ENCODE assay signal across 13 cellular contexts in genomic region chr3:139537795-139538538, GRCh38. TPM values are rescaled to one million over a fixed set of nuclear protein-coding genes. Genes with fewer than 3 reads are reported as not detected.
DNase-seq lines count a peak whose midpoint lies in the region; ATAC-seq, FAIRE-seq and TF ChIP-seq lines count a peak whose summit lies in the region.
"Had no signal": no experiment of that assay in that cellular context is flagged by ENCODE, and none has a peak within 500 bp of the region (broad histone marks: within the 10 kb centered on the region; RNA-seq: fewer than 3 reads in every experiment).

No MANE protein-coding gene starts in this region.

- TF ChIP-seq EP300 in H1 (IDR thresholded peaks at IDR 0.05; ENCODE audit: borderline replicate concordance in 1 of 2, low read depth in 2 of 2, low read length in 2 of 2) = no peak

- H3K27me3 Mint-ChIP-seq in nephron (ENCODE audit: low read depth) (no peaks in the 10 kb centered on the region), CD14-positive monocyte (ENCODE audit: low read depth in 3 of 3) (peaks cover 40 to 62% (median 52%) of the 10 kb centered on the region in 3 donors)

- H2BK12ac ChIP-seq in H1 (ENCODE audit: low read depth, low read length) = peak overlapping the region; percentile 32; the same call in 1 of the 2 replicates

- no peak overlapping the region for H3K56ac ChIP-seq in H1 (replicated peaks; ENCODE audit: insufficient read length, low read depth, low read length)

- H4K8ac ChIP-seq in H1 (ENCODE audit: extremely low read depth, insufficient read depth, low read length) = no peak overlapping the region

- H3K36me3 ChIP-seq in left ventricle myocardium inferior = no peaks in the 10 kb centered on the region
- H3K36me3 ChIP-seq in H1 (ENCODE audit: control insufficient read depth in 2 of 4, insufficient read depth in 4 of 4, low read length in 3 of 4) = no peaks in the 10 kb centered on the region
- H3K36me3 ChIP-seq: tibial nerve had no signal

- H3K4me3 ChIP-seq in left ventricle myocardium inferior (no peak overlapping the region), H1 (ENCODE audit: extremely low read depth in 1 of 4, insufficient read depth in 2 of 4, low read depth in 3 of 4, low read length in 4 of 4) (no peak overlapping the region; a peak in 1 of 8 replicates)

- TF ChIP-seq CTCF in left ventricle myocardium inferior (IDR thresholded peaks at IDR 0.05; ENCODE audit: borderline replicate concordance) (no peak), H1 (IDR thresholded peaks at IDR 0.05; ENCODE audit: control extremely low read depth in 1 of 3, insufficient read depth in 1 of 3, low read depth in 1 of 3, low read length in 3 of 3) (no peak), nephron (IDR thresholded peaks at IDR 0.05; ENCODE audit: unreplicated experiment in 3 of 3) (no peak), CD14-positive monocyte (IDR thresholded peaks at IDR 0.05) (no peak)

- H2AFZ ChIP-seq in H1 (ENCODE audit: low read length) = no peak overlapping the region

- H3K9me3 ChIP-seq in left ventricle myocardium inferior (replicated peaks) (no peaks in the 10 kb centered on the region), H1 (ENCODE audit: insufficient read depth in 2 of 2, low read depth in 1 of 2, low read length in 1 of 2) (no peaks in the 10 kb centered on the region)
- H3K9me3 ChIP-seq: tibial nerve had no signal

- no peak overlapping the region for H2BK15ac ChIP-seq in H1 (ENCODE audit: low read length)

- no peaks in the 10 kb centered on the region for H3K79me1 ChIP-seq in H1 (ENCODE audit: low read depth, low read length)

- H3K23ac ChIP-seq in H1 (ENCODE audit: insufficient read length) = no peak overlapping the region

- H2BK5ac ChIP-seq in H1 (ENCODE audit: low read depth, low read length) = no peak overlapping the region

- H3K14ac ChIP-seq in H1 (ENCODE audit: insufficient read length) = no peak overlapping the region

- CTCF ChIA-PET in H1 (lab: Charles Lee; ENCODE audit: partially characterized antibody) = interaction anchor here (0.9 to 2.3 kb wide), 3 partner anchors 14 to 18 kb away, joined by 3 to 10 read pairs (median 3); no protein-coding TSS in a partner anchor

- no peaks in the 10 kb centered on the region for H4K20me1 ChIP-seq in H1 (replicated peaks in 1 of 2; ENCODE audit: control insufficient read depth in 1 of 2, insufficient read depth in 2 of 2, low read length in 2 of 2)

- H2BK20ac ChIP-seq in H1 (ENCODE audit: low read length) = no peak overlapping the region

- H3K27ac ChIP-seq in left ventricle myocardium inferior (replicated peaks) (peak overlapping the region; percentile 80), H1 (ENCODE audit: low read depth, low read length) (no peak overlapping the region)

- no peak for TF ChIP-seq POLR2A in H1 (IDR thresholded peaks at IDR 0.05; ENCODE audit: control extremely low read depth in 1 of 2, low read depth in 2 of 2, low read length in 2 of 2)

- H2BK120ac ChIP-seq in H1 (replicated peaks; ENCODE audit: low read depth, low read length) = no peak overlapping the region

- no peak overlapping the region for H4K91ac ChIP-seq in H1 (replicated peaks; ENCODE audit: insufficient read length, low read length)

- H3K27ac Mint-ChIP-seq in nephron = peak overlapping the region; percentile 97 to 99 (median 98)
- no peak overlapping the region for H3K27ac Mint-ChIP-seq in CD14-positive monocyte
- H3K27ac Mint-ChIP-seq: activated B cell treated with CpG ODN at 0.5 μM for 24 hours had no signal

- intact Hi-C loops in left ventricle myocardium inferior (cut with micrococcal nuclease) (no loop called here), Right ventricle myocardium superior (cut with DNase I) (no loop called here), CD14-positive monocyte (cut with micrococcal nuclease) (no loop called here)

- no peaks in the 10 kb centered on the region for H3K79me2 ChIP-seq in H1 (ENCODE audit: control insufficient read depth in 1 of 2, insufficient read depth in 2 of 2, low read length in 2 of 2)

- no peak overlapping the region for H4K5ac ChIP-seq in H1 (ENCODE audit: insufficient read length, low read depth, low read length)

- no peak overlapping the region for H2AK5ac ChIP-seq in H1 (ENCODE audit: low read depth, low read length)

- ATAC-seq in Right ventricle myocardium superior (ENCODE audit: poor library complexity) (no peak), GM18498 (IDR thresholded peaks at IDR 0.05; ENCODE audit: unreplicated experiment) (no peak)

- H3K4me1 ChIP-seq in left ventricle myocardium inferior = peaks cover 81% of the 10 kb centered on the region
- peaks cover 4 to 33% (median 21%) of the 10 kb centered on the region in 4 experiments for H3K4me1 ChIP-seq in H1 (replicated peaks in 1 of 4; ENCODE audit: control insufficient read depth in 3 of 4, insufficient read depth in 4 of 4, low read length in 3 of 4)

- peaks cover 21% of the 10 kb centered on the region for H3K36me3 Mint-ChIP-seq in nephron (ENCODE audit: low read depth)
- peaks cover 3 to 4% of the 10 kb centered on the region in 2 donors for H3K36me3 Mint-ChIP-seq in CD14-positive monocyte

- no peak for TF ChIP-seq RAD21 in H1 (IDR thresholded peaks at IDR 0.05 in 1 of 2, conservative IDR thresholded peaks at IDR 0.05 in 1 of 2; ENCODE audit: low read depth in 2 of 2, low read length in 2 of 2)

- H3K18ac ChIP-seq in H1 (ENCODE audit: extremely low read depth, low read length) = no peak overlapping the region

- peak overlapping the region; percentile 88 to 91 (median 90) for H3K4me3 Mint-ChIP-seq in nephron
- peak overlapping the region in 1 of 2 donors; percentile 94 for H3K4me3 Mint-ChIP-seq in CD14-positive monocyte
- H3K4me3 Mint-ChIP-seq: activated B cell treated with CpG ODN at 0.5 μM for 24 hours had no signal

- H3K4ac ChIP-seq in H1 (replicated peaks; ENCODE audit: insufficient read length, low read depth, low read length) = no peak overlapping the region

- H3K4me1 Mint-ChIP-seq in nephron (peaks cover 87% of the 10 kb centered on the region), CD14-positive monocyte (peaks cover 17% of the 10 kb centered on the region)

- DNase-seq in left ventricle myocardium inferior (no peak), Right ventricle myocardium superior (no peak), H1 (ENCODE audit: low read depth in 1 of 2, low spot score in 2 of 2) (no peak), CD14-positive monocyte (ENCODE audit: low spot score) (no peak), NCI-H1105 treated with DMSO at 0.1 percent for 48 hours (lab: John Stamatoyannopoulos, UW) (no peak), kidney tubule cell (ENCODE audit: low spot score) (no peak)
- DNase-seq: activated B cell treated with CpG ODN at 0.5 μM for 24 hours; effector CD4-positive, alpha-beta T cell had no signal

- H3K9ac ChIP-seq in H1 (replicated peaks in 1 of 4; ENCODE audit: extremely low read depth in 1 of 4, low read depth in 3 of 4, low read length in 3 of 4) = no peak overlapping the region

- POLR2A ChIA-PET in H1 (lab: Charles Lee; ENCODE audit: partially characterized antibody) = interaction anchor here (1.1 to 1.6 kb wide), 3 partner anchors 12 to 15 kb away, joined by 3 to 5 read pairs (median 4); no protein-coding TSS in a partner anchor

- no peaks in the 10 kb centered on the region for H3K27me3 ChIP-seq in left ventricle myocardium inferior (ENCODE audit: low read depth)
- H3K27me3 ChIP-seq in H1 (replicated peaks in 1 of 4; ENCODE audit: control insufficient read depth in 3 of 4, extremely low read depth in 1 of 4, insufficient read depth in 3 of 4, low read length in 3 of 4) = peaks cover 0 to 24% (median 19%) of the 10 kb centered on the region in 4 experiments; a peak in 4 of 7 replicates
- H3K27me3 ChIP-seq: tibial nerve had no signal

- no peaks in the 10 kb centered on the region for H3K9me3 Mint-ChIP-seq in nephron
- H3K9me3 Mint-ChIP-seq in CD14-positive monocyte = peaks cover 0 to 14% (median 2%) of the 10 kb centered on the region in 7 donors
- H3K9me3 Mint-ChIP-seq: activated B cell treated with CpG ODN at 0.5 μM for 24 hours had no signal

- peaks cover 7% of the 10 kb centered on the region; the same call in 1 of the 2 replicates for H3K23me2 ChIP-seq in H1 (ENCODE audit: low read depth, low read length)

- peak overlapping the region; percentile 95 to 96; a peak in 2 of 4 replicates for H3K4me2 ChIP-seq in H1 (ENCODE audit: insufficient read depth in 1 of 2, low read depth in 2 of 2, low read length in 2 of 2)

- no peak for FAIRE-seq in H1 (lab: Jason Lieb, UNC)

- 86% methylated on average over 3 of the region's 3 CpGs; no CpG with 5 or more reads in 1 of the 2 experiments for WGBS in H1 (ENCODE audit: extremely low coverage in 1 of 2, insufficient coverage in 1 of 2, insufficient read length in 1 of 2, insufficient replicate concordance in 2 of 2, low coverage in 1 of 2, low lambda C conversion rate in 2 of 2, missing lambda C conversion rate in 1 of 2), 2 experiments

TF ChIP-seq in H1, 55 proteins besides CTCF, POLR2A, EP300 and RAD21:
- TF ChIP-seq TEAD4 (IDR thresholded peaks at IDR 0.05; ENCODE audit: low read depth, low read length) = no peak
- TF ChIP-seq POLR2AphosphoS5 (IDR thresholded peaks at IDR 0.05; ENCODE audit: low read depth, low read length) = no peak
- TF ChIP-seq YY1 (IDR thresholded peaks at IDR 0.05; ENCODE audit: low read depth, low read length) = no peak
- no peak for TF ChIP-seq EZH2 (IDR thresholded peaks at IDR 0.05; ENCODE audit: low read depth, low read length, severe bottlenecking)

RNA-seq across cellular contexts. Expression of gene RBP1, which starts 1.6 kb away (rescaled TPM):
- total RNA-seq in left ventricle myocardium inferior (25.5 TPM), Right ventricle myocardium superior (27.9 TPM)
- total RNA-seq in H1 (2021; fragmentation: NEBNext Ultra II Directional; extraction: Animal tissue kit (Norgen Biotek cat#: 25700)) = 47.8 and 56.6 TPM in 2 replicates
- polyA plus RNA-seq in H1 (2011; rRNA removed) (54.5 and 79.4 TPM in 2 replicates), CD14-positive monocyte (not detected)
- polyA plus RNA-seq in H1 (2011; cell fraction: cytosol; rRNA removed) = 84.5 TPM
- 34.5 TPM for polyA plus RNA-seq in H1 (2011; cell fraction: nucleus; rRNA removed)
- polyA plus RNA-seq in H1 (2012, experiment 1 of 2) = 57.6 to 87.8 TPM (median 79.2 TPM) in 4 replicates
- 41.5 TPM for polyA plus RNA-seq in H1 (2012, experiment 2 of 2)
- 44.4 TPM for polyA plus RNA-seq in H1 (2013, experiment 1 of 2)
- polyA plus RNA-seq in H1 (2013, experiment 2 of 2) = 47.2 TPM
- polyA minus RNA-seq in H1 (2011; rRNA and poly(A)+ RNA removed) = 24.6 and 35.3 TPM in 2 replicates
- polyA minus RNA-seq in H1 (2011; cell fraction: cytosol; rRNA and poly(A)+ RNA removed) = 8.4 TPM
- 14.8 TPM for polyA minus RNA-seq in H1 (2011; cell fraction: nucleus; rRNA and poly(A)+ RNA removed)
- total RNA-seq: activated B cell treated with CpG ODN at 0.5 μM for 24 hours, HT1080, OCI-LY7 had no signal

Comparison
In these comparisons a context has a peak if more than half of its experiments do, and no peak if none do; other contexts are left out.
1. H3K27ac Mint-ChIP-seq: peak in nephron (3 of 3); none in CD14-positive monocyte (0 of 7).